ENCODE assay signal across 13 cellular contexts in the genomic region with DNA sequence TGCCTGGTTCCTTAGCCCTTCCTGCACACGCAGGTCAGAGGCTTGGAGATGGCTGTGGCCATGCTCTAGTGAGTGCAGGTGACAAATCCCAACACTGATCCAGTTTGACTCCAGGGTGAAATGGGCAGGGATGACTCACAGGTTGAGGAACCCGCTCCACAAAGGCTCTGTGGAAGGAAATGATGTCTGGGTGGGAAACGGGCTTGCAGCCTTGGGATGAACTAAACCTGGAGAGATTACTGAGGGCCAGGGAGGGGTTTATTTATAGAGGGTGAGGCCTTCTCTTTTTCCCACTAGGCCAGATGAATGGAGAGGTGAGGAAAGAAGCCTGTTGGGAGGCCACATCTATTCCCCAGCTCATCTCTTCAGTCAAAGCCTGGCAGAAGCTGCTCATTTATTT. TPM values are rescaled to one million over a fixed set of nuclear protein-coding genes. Genes with fewer than 3 reads are reported as not detected.
DNase-seq lines count a peak whose midpoint lies in the region; ATAC-seq and TF ChIP-seq lines count a peak whose summit lies in the region.
"Had no signal": no experiment of that assay in that cellular context is flagged by ENCODE, and none has a peak within 500 bp of the region (broad histone marks: within the 10 kb centered on the region; RNA-seq: fewer than 3 reads in every experiment).

No MANE protein-coding gene starts in this region.

- in situ Hi-C loops in GM23248 (cut with MboI) = no loop called here

- no peak overlapping the region for H2AFZ ChIP-seq in GM23248

- no peak overlapping the region for H3K4me2 ChIP-seq in GM23248 (ENCODE audit: unreplicated experiment)

- H3K27me3 ChIP-seq in GM23248 (replicated peaks; ENCODE audit: insufficient read depth) (no peaks in the 10 kb centered on the region), esophagus squamous epithelium (no peaks in the 10 kb centered on the region), suprapubic skin (no peaks in the 10 kb centered on the region)
- no peaks in the 10 kb centered on the region for H3K27me3 ChIP-seq in CD8-positive, alpha-beta T cell (ENCODE audit: insufficient read depth, low read length)

- CTCF ChIA-PET in CD8-positive, alpha-beta T cell (lab: Charles Lee) = no interaction called here

- intact Hi-C loops in esophagus squamous epithelium (cut with DNase I) = no loop called here
- intact Hi-C loops in CD8-positive, alpha-beta T cell (cut with DNase I, micrococcal nuclease) = loop anchor here in 1 of 2 experiments (2.0 to 5.0 kb wide), 2 partner anchors 30 to 45 kb away; a partner anchor contains a TSS

- H3K4me3 Mint-ChIP-seq in CD8-positive, alpha-beta T cell = no peak overlapping the region
- H3K4me3 Mint-ChIP-seq: B cell; dendritic cell treated with granulocyte-macrophage colony-stimulating factor and Interleukin-4, amounts not matched to agents 40 ng/mL and 50 ng/mL, for 4 days had no signal

- H3K27ac ChIP-seq in GM23248 = no peak overlapping the region
- peak overlapping the region; percentile 83 to 91 (median 87) for H3K27ac ChIP-seq in esophagus squamous epithelium
- H3K27ac ChIP-seq in suprapubic skin = peak overlapping the region; percentile 78
- H3K27ac ChIP-seq in CD8-positive, alpha-beta T cell (ENCODE audit: low read depth, low read length) = no peak overlapping the region

- H3K4me1 ChIP-seq in GM23248 (ENCODE audit: insufficient read depth) = peaks cover 45% of the 10 kb centered on the region
- peaks cover 27 to 80% (median 43%) of the 10 kb centered on the region in 3 donors for H3K4me1 ChIP-seq in esophagus squamous epithelium
- peaks cover 63% of the 10 kb centered on the region for H3K4me1 ChIP-seq in suprapubic skin
- peaks cover 16% of the 10 kb centered on the region for H3K4me1 ChIP-seq in CD8-positive, alpha-beta T cell (ENCODE audit: insufficient read depth, low read length)

- peaks cover 20% of the 10 kb centered on the region for H3K4me1 Mint-ChIP-seq in CD8-positive, alpha-beta T cell (ENCODE audit: low read depth)

- ATAC-seq in CD8-positive, alpha-beta T cell = no peak
- ATAC-seq in HG02852 (IDR thresholded peaks at IDR 0.05; ENCODE audit: unreplicated experiment) = no peak
- ATAC-seq: Right ventricle myocardium inferior had no signal

- no peak overlapping the region for H3K27ac Mint-ChIP-seq in CD8-positive, alpha-beta T cell
- H3K27ac Mint-ChIP-seq: B cell; dendritic cell treated with granulocyte-macrophage colony-stimulating factor and Interleukin-4, amounts not matched to agents 40 ng/mL and 50 ng/mL, for 4 days had no signal

- TF ChIP-seq POLR2A in esophagus squamous epithelium (IDR thresholded peaks at IDR 0.05) (no peak), suprapubic skin (IDR thresholded peaks at IDR 0.05) (no peak)

- H3K4me3 ChIP-seq in GM23248 (no peak overlapping the region), esophagus squamous epithelium (no peak overlapping the region), suprapubic skin (no peak overlapping the region)
- no peak overlapping the region for H3K4me3 ChIP-seq in CD8-positive, alpha-beta T cell (ENCODE audit: low read depth, low read length)

- no peaks in the 10 kb centered on the region for H3K36me3 Mint-ChIP-seq in CD8-positive, alpha-beta T cell

- H3K9me3 ChIP-seq in GM23248 (ENCODE audit: low read depth) = no peaks in the 10 kb centered on the region
- H3K9me3 ChIP-seq in esophagus squamous epithelium = no peaks in the 10 kb centered on the region
- H3K9me3 ChIP-seq in suprapubic skin = no peaks in the 10 kb centered on the region
- no peaks in the 10 kb centered on the region for H3K9me3 ChIP-seq in CD8-positive, alpha-beta T cell (ENCODE audit: low read length)

- no peaks in the 10 kb centered on the region for H3K79me2 ChIP-seq in GM23248 (ENCODE audit: insufficient read depth)

- H3F3A ChIP-seq in GM23248 (ENCODE audit: insufficient read depth) = peaks cover 29% of the 10 kb centered on the region

- H3K36me3 ChIP-seq in GM23248 (ENCODE audit: low read depth) (no peaks in the 10 kb centered on the region), esophagus squamous epithelium (no peaks in the 10 kb centered on the region), suprapubic skin (no peaks in the 10 kb centered on the region)
- no peaks in the 10 kb centered on the region for H3K36me3 ChIP-seq in CD8-positive, alpha-beta T cell (ENCODE audit: insufficient read depth, low read length)

- H3K9me2 ChIP-seq in GM23248 (ENCODE audit: insufficient read depth) = no peaks in the 10 kb centered on the region

- H4K20me1 ChIP-seq in GM23248 (ENCODE audit: insufficient read depth) = no peaks in the 10 kb centered on the region

- no peak overlapping the region for H3K9ac ChIP-seq in GM23248

- DNase-seq in GM23248 (peak; percentile 34), RPMI7951 (ENCODE audit: low read depth) (peak; percentile 76), esophagus squamous epithelium (lab: John Stamatoyannopoulos, UW) (no peak), suprapubic skin (ENCODE audit: low spot score in 2 of 2) (no peak)
- DNase-seq in stimulated activated CD4-positive, alpha-beta T cell treated with anti-CD3 and anti-CD28 coated beads, Interleukin-12 subunit alpha, Interleukin-12 subunit beta, amount 100 ng/mL, for 4 hours = no peak
- DNase-seq in CD8-positive, alpha-beta T cell = no peak
- DNase-seq: KBM-7; stimulated activated CD4-positive, alpha-beta T cell treated with anti-CD3 and anti-CD28 coated beads, Interleukin-4, amount 100 ng/mL, for 24 hours; stimulated activated CD8-positive, alpha-beta memory T cell treated with anti-CD3 and anti-CD28 coated beads, Interleukin-4, amount 100 ng/mL, for 48 hours had no signal

- H3K27me3 Mint-ChIP-seq in CD8-positive, alpha-beta T cell (ENCODE audit: low read depth) = no peaks in the 10 kb centered on the region
- H3K27me3 Mint-ChIP-seq: dendritic cell treated with granulocyte-macrophage colony-stimulating factor and Interleukin-4, amounts not matched to agents 40 ng/mL and 50 ng/mL, for 4 days had no signal

- H3K9me3 Mint-ChIP-seq in CD8-positive, alpha-beta T cell = no peaks in the 10 kb centered on the region

- no peak for TF ChIP-seq EP300 in suprapubic skin (IDR thresholded peaks at IDR 0.05)

- WGBS in GM23248 (ENCODE audit: low coverage in 1 of 2, low lambda C conversion rate in 2 of 2, missing lambda C conversion rate in 2 of 2), 2 experiments = 81% methylated on average over 3 of the region's 3 CpGs
- WGBS in esophagus squamous epithelium, 2 donors = 40 to 41% methylated on average over 2 to 3 of the region's 3 CpGs
- WGBS in suprapubic skin = 60% methylated on average over 3 of the region's 3 CpGs

- POLR2A ChIA-PET in CD8-positive, alpha-beta T cell (lab: Charles Lee) = no interaction called here

- TF ChIP-seq CTCF in esophagus squamous epithelium (IDR thresholded peaks at IDR 0.05) (no peak), suprapubic skin (IDR thresholded peaks at IDR 0.05) (no peak)
- TF ChIP-seq CTCF in CD8-positive, alpha-beta T cell (IDR thresholded peaks at IDR 0.05) = no peak

RNA-seq across cellular contexts. Expression of a gene that starts 29.3 kb away (rescaled TPM):
- 631 and 744 TPM in 2 replicates for total RNA-seq in GM23248 (2014; rRNA removed; shearing (Covaris generic))
- 496 and 518 TPM in 2 replicates for polyA plus RNA-seq in GM23248 (2016; fragmentation: Nextera tagmentation; extraction: Ambion mirVana)
- total RNA-seq in RPMI7951 (2014; rRNA removed; shearing (Covaris generic)) = 71.3 and 120 TPM in 2 replicates
- total RNA-seq in esophagus squamous epithelium = 1,000 to 10,000 TPM; 2,742 to 8,541 (median 3,206) TPM
- total RNA-seq in suprapubic skin = 1,000 to 10,000 TPM in 2 of 4 donors, 100 to 1,000 TPM in 2; 569 to 2,226 (median 1,259) TPM
- total RNA-seq in CD8-positive, alpha-beta T cell = 1 to 10 TPM; 4.4 to 5.0 TPM

Comparison
In these comparisons a context has a peak if more than half of its experiments do, and no peak if none do; other contexts are left out.
1. DNase-seq: peak in GM23248 (single experiment) and RPMI7951 (single experiment); none in esophagus squamous epithelium (single experiment), suprapubic skin (0 of 2), stimulated activated CD4-positive, alpha-beta T cell treated with anti-CD3 and anti-CD28 coated beads, Interleukin-12 subunit alpha, Interleukin-12 subunit beta, amount 100 ng/mL, for 4 hours (single experiment) and CD8-positive, alpha-beta T cell (0 of 7).
2. H3K27ac ChIP-seq: peak in esophagus squamous epithelium (4 of 4) and suprapubic skin (single experiment); none in GM23248 (single experiment) and CD8-positive, alpha-beta T cell (single experiment).
3. RNA of a gene that starts 29.3 kb away (total RNA-seq): 2,742 to 8,541 TPM in esophagus squamous epithelium, 569 to 2,226 TPM in suprapubic skin, 631 to 744 TPM in GM23248 and 71.3 to 120 TPM in RPMI7951; 4.4 to 5.0 TPM in CD8-positive, alpha-beta T cell; every median in the first group is over 10 times any median in the second.